Comparison of ENCODE assay signal across 8 cellular contexts in genomic region chr6:90008189-90008907, GRCh38.
DNase-seq lines count a peak whose midpoint lies in the region; ATAC-seq and TF ChIP-seq lines count a peak whose summit lies in the region.
"Had no signal": no experiment of that assay in that cellular context is flagged by ENCODE, and none has a peak within 500 bp of the region (broad histone marks: within the 10 kb centered on the region; RNA-seq: fewer than 3 reads in every experiment).

No MANE protein-coding gene starts in this region.

- peaks cover 26 to 40% (median 36%) of the 10 kb centered on the region in 3 donors for H3K4me1 Mint-ChIP-seq in T-cell
- H3K4me1 Mint-ChIP-seq in naive B cell, result peaks cover 15 to 21% (median 17%) of the 10 kb centered on the region in 3 donors

- H3K9me3 Mint-ChIP-seq in T-cell (no peaks in the 10 kb centered on the region), naive B cell (no peaks in the 10 kb centered on the region)

- no peak overlapping the region for H3K4me3 ChIP-seq in gastroesophageal sphincter

- no peak for TF ChIP-seq CTCF in gastroesophageal sphincter (IDR thresholded peaks at IDR 0.05)

- H3K27ac ChIP-seq in gastroesophageal sphincter, result peak overlapping the region in 1 of 4 donors; percentile 15

- H3K27me3 ChIP-seq in gastroesophageal sphincter, result no peaks in the 10 kb centered on the region

- H3K9me3 ChIP-seq in gastroesophageal sphincter, result no peaks in the 10 kb centered on the region

- peaks cover 0 to 10% of the 10 kb centered on the region in 2 donors for H3K36me3 ChIP-seq in gastroesophageal sphincter

- H3K4me1 ChIP-seq in gastroesophageal sphincter, result peaks cover 0 to 17% (median 3%) of the 10 kb centered on the region in 3 donors

- 94 to 96% methylated on average over 2 to 8 of the region's 9 CpGs for WGBS in gastroesophageal sphincter (ENCODE audit: low coverage in 1 of 2), 2 donors

- DNase-seq in T-cell, result no peak
- no peak for DNase-seq in naive B cell
- no peak for DNase-seq in SIG-M5 (lab: John Stamatoyannopoulos, UW)
- no peak for DNase-seq in NK-92 (lab: John Stamatoyannopoulos, UW; ENCODE audit: unreplicated experiment)
- DNase-seq: GDM1 had no signal

- ATAC-seq in GM18907 (IDR thresholded peaks at IDR 0.05; ENCODE audit: unreplicated experiment) (peak; percentile 65), GM21786 (IDR thresholded peaks at IDR 0.05; ENCODE audit: unreplicated experiment) (peak; percentile 56), T-cell (replicated peaks in 1 of 4) (no peak), naive B cell (ENCODE audit: low read depth in 2 of 2) (peak in 1 of 2 donors; percentile 10), gastroesophageal sphincter (no peak)

- POLR2A ChIA-PET in T-cell (lab: Charles Lee), result interaction anchor here in 1 of 2 donors (0.6 kb wide), 1 partner anchor 39 kb away, joined by 3 read pairs; no protein-coding TSS in a partner anchor

- CTCF ChIA-PET in T-cell (lab: Charles Lee), result no interaction called here

- TF ChIP-seq EP300 in gastroesophageal sphincter (IDR thresholded peaks at IDR 0.05), result no peak

- H3K36me3 Mint-ChIP-seq in T-cell (peaks cover 57% of the 10 kb centered on the region), naive B cell (peaks cover 22 to 25% of the 10 kb centered on the region in 2 donors)

- H3K4me3 Mint-ChIP-seq in T-cell (no peak overlapping the region), naive B cell (no peak overlapping the region)

- H3K27me3 Mint-ChIP-seq in T-cell, result no peaks in the 10 kb centered on the region
- no peaks in the 10 kb centered on the region for H3K27me3 Mint-ChIP-seq in naive B cell

- H3K27ac Mint-ChIP-seq in T-cell (peak overlapping the region; percentile 20 to 45), naive B cell (peak overlapping the region in 5 of 6 donors; percentile 57 to 83 (median 76))

- TF ChIP-seq POLR2A in gastroesophageal sphincter (IDR thresholded peaks at IDR 0.05), result no peak

Comparison
In these comparisons a context has a peak if more than half of its experiments do, and no peak if none do; other contexts are left out.
1. ATAC-seq: peak in GM18907 (single experiment) and GM21786 (single experiment); none in T-cell (0 of 4) and gastroesophageal sphincter (single experiment).